8 cellular contexts compared by ENCODE assay signal in the genomic region with DNA sequence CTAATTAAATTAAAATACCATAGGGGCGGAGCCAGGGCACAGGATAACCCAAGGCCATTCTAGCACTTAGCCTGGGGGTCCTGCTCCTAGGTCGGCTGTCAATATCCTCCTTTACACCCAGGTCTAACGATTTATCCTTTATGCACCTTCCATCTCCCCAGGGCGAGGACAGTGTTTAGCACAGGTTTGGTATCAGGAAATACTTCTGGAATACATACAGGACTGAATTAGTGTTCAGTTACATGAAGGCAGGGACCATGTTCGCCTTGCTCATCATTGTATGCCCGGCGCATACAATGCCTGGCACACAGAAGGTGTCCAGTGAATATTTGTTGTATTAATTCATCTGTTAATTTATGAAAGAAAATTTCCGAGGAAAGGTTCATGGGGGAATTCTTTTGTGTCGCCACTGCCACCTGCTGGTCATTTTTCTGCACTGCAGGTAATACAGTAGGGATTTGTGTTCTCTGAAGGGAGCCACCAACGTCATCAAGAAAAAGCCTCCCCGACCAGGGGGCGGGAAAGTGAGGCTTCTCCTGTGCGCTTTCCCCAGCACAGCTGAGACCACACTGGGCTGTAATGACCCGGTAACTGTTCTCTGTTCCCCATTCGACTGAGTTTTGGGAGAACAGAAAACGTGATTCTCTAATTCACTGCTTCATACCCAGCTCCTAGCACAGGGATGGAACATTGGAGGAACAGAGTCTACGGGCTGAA.
A peak's percentile ranks its signal among the peaks of the same experiment; 100 is the strongest.
DNase-seq lines count a peak whose midpoint lies in the region; ATAC-seq, FAIRE-seq and TF ChIP-seq lines count a peak whose summit lies in the region.

No MANE protein-coding gene starts in this region.

- peak overlapping the region; percentile 51 for H2AFZ ChIP-seq in keratinocyte (ENCODE audit: control insufficient read depth, low read length)

- TF ChIP-seq CTCF in A673 (conservative IDR thresholded peaks at IDR 0.05; ENCODE audit: low read depth, low read length) (peak; percentile 94), keratinocyte (optimal IDR thresholded peaks at IDR 0.05 in 1 of 3, IDR thresholded peaks at IDR 0.05 in 1 of 3, conservative IDR thresholded peaks at IDR 0.05 in 1 of 3; ENCODE audit: extremely low read depth in 1 of 3, insufficient read depth in 2 of 3, low read length in 3 of 3) (peak; percentile 70 to 94 (median 75))

- H3K4me3 ChIP-seq in A673 (ENCODE audit: low read depth, low read length, poor library complexity, severe bottlenecking) (peak overlapping the region; percentile 25), keratinocyte (ENCODE audit: control insufficient read depth in 2 of 3, extremely low read depth in 1 of 3, insufficient read depth in 2 of 3, low read depth in 1 of 3, low read length in 3 of 3) (peak overlapping the region in 1 of 3 experiments; percentile 16)

- FAIRE-seq in keratinocyte (lab: Jason Lieb, UNC): peak; percentile 82

- H3K9me1 ChIP-seq in keratinocyte (ENCODE audit: control insufficient read depth, extremely low read depth, insufficient read depth, low read length): no peaks in the 10 kb centered on the region

- no TSS peak for BruUV-seq in A673 (replicated peaks; lab: Mats Ljungman, UMichigan)

- peaks cover 12% of the 10 kb centered on the region for H3K27me3 ChIP-seq in A673 (replicated peaks; ENCODE audit: insufficient read depth, low read depth, low read length, poor library complexity)
- H3K27me3 ChIP-seq in keratinocyte (ENCODE audit: control insufficient read depth, extremely low read depth, insufficient read depth, low read length): no peaks in the 10 kb centered on the region

- peak overlapping the region; percentile 22 for H3K9ac ChIP-seq in keratinocyte (ENCODE audit: control insufficient read depth, extremely low read depth, insufficient read depth, low read length)

- H3K4me1 ChIP-seq in A673 (ENCODE audit: insufficient read depth, low read length, poor library complexity, severe bottlenecking) (peaks cover 11% of the 10 kb centered on the region), keratinocyte (ENCODE audit: control insufficient read depth, extremely low read depth, insufficient read depth, low read length) (peaks cover 10% of the 10 kb centered on the region)

- H3K36me3 ChIP-seq in A673 (ENCODE audit: insufficient read depth, low read length, poor library complexity, severe bottlenecking) (no peaks in the 10 kb centered on the region), keratinocyte (ENCODE audit: control insufficient read depth in 2 of 2, extremely low read depth in 1 of 2, insufficient read depth in 2 of 2, low read length in 2 of 2) (no peaks in the 10 kb centered on the region)

- CTCF ChIA-PET in A673 (lab: Charles Lee): interaction anchor here (0.6 kb wide), 1 partner anchor 74 kb away, joined by 4 read pairs; no protein-coding TSS in a partner anchor

- H3K27ac ChIP-seq in A673 (ENCODE audit: low read depth, low read length, poor library complexity, severe bottlenecking) (no peak overlapping the region), keratinocyte (ENCODE audit: control insufficient read depth, insufficient read depth, low read length) (no peak overlapping the region)

- H3K79me2 ChIP-seq in keratinocyte (ENCODE audit: control insufficient read depth, insufficient read depth, low read length): no peaks in the 10 kb centered on the region

- POLR2A ChIA-PET in A673 (lab: Charles Lee; ENCODE audit: low non-redundant PET): no interaction called here

- H3K4me2 ChIP-seq in keratinocyte (ENCODE audit: control insufficient read depth, extremely low read depth, insufficient read depth, low read depth, low read length): peak overlapping the region; percentile 59

- H4K20me1 ChIP-seq in keratinocyte (ENCODE audit: control insufficient read depth, extremely low read depth, insufficient read depth, low read length): no peaks in the 10 kb centered on the region

- H3K9me3 ChIP-seq in A673 (ENCODE audit: low read depth, low read length, poor library complexity, severe bottlenecking) (no peaks in the 10 kb centered on the region), keratinocyte (ENCODE audit: control insufficient read depth, low read depth, low read length) (no peaks in the 10 kb centered on the region)

- intact Hi-C loops in A673 (cut with micrococcal nuclease; ENCODE audit: unreplicated experiment): loop anchor here (5.0 kb wide), 1 partner anchor 588 kb away; no protein-coding TSS in a partner anchor

- dilution Hi-C loops in keratinocyte (cut with MboI; ENCODE audit: extremely low pct_ligation_motif_present, low sequenced_read_pairs): no loop called here

- peak; percentile 86 for DNase-seq in A673 (ENCODE audit: low spot score)
- DNase-seq in GM19240 (ENCODE audit: insufficient read length, low spot score): peak; percentile 17
- DNase-seq in NCI-H226: peak; percentile 14
- DNase-seq in activated CD4-positive, CD25-positive, alpha-beta regulatory T cell treated with anti-CD3 and anti-CD28 coated beads, Interleukin-2, amount 50 U/mL, for 72 hours: peak; percentile 64
- DNase-seq in cerebellum (ENCODE audit: low spot score): peak; percentile 67
- no peak for DNase-seq in keratinocyte (ENCODE audit: low read depth, low spot score)
- DNase-seq in stimulated activated CD4-positive, alpha-beta T cell treated with anti-CD3 and anti-CD28 coated beads, Interleukin-1b, Interleukin-23, amount 100 ng/mL, for 1 hour (ENCODE audit: low read depth in 2 of 2): peak; percentile 8 to 51

- no peak for ATAC-seq in GM18907 (IDR thresholded peaks at IDR 0.05; ENCODE audit: unreplicated experiment)
